Comparison of ENCODE assay signal across 24 cellular contexts in the genomic region with DNA sequence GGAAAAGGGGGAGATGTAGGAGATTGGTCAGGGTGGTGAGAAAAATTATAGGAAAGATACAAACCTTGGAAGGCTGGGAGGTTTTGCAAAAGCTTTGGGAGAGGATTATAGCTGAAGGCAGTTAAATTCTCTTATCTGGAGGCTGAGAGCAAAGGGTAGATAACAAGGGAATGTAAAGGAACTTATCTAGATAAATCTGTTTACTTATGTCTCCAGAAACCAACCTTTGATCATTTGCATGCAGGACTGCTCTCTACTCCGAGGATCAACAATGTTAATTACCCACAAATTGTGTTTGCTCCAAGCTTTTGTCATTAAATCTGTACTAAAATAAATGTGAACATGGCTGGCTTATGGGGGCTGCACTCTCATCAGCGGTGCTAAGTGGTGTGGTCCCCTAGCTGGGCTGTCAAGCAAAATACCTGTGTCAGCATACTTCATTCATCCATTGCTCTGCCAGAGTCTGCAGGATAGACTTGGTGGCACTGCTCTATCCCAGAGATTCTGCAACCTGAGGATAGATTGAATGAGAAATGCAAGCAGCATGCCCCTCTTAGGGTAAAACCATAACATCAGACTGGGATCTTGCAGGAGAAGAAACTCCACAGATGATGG.
A peak's percentile ranks its signal among the peaks of the same experiment; 100 is the strongest.
DNase-seq lines count a peak whose midpoint lies in the region; ATAC-seq, FAIRE-seq and TF ChIP-seq lines count a peak whose summit lies in the region.
"Had no signal": no experiment of that assay in that cellular context is flagged by ENCODE, and none has a peak within 500 bp of the region (broad histone marks: within the 10 kb centered on the region; RNA-seq: fewer than 3 reads in every experiment).

No MANE protein-coding gene starts in this region.

- intact Hi-C loops in mucosa of descending colon (cut with DNase I, micrococcal nuclease): loop anchor here in 1 of 2 donors (5.0 kb wide), 1 partner anchor 47 kb away; no protein-coding TSS in a partner anchor

- DNase-seq in mucosa of descending colon (peak in 2 of 3 donors; percentile 8 to 32), suprapubic skin (ENCODE audit: low spot score in 2 of 2) (no peak), OCI-M2 (lab: John Stamatoyannopoulos, UW; ENCODE audit: unreplicated experiment) (no peak)
- DNase-seq: CD4-positive, CD25-positive, alpha-beta regulatory T cell; DMS79; EL; GDM1; GOT3; NCI-H1092 treated with DMSO at 0.1 percent for 48 hours; NCI-H1436; NCI-H187; NCI-H2081 treated with DMSO at 0.1 percent for 48 hours; NCI-H2171; NCI-H226; NCI-H510A; NCI-H69; OCI-M1; SK-N-SH had no signal

- H3K36me3 ChIP-seq in HUES48 (ENCODE audit: control insufficient read depth, insufficient read depth, low read length): no peaks in the 10 kb centered on the region
- H3K36me3 ChIP-seq in mucosa of descending colon (ENCODE audit: low read depth): no peaks in the 10 kb centered on the region
- H3K36me3 ChIP-seq in suprapubic skin: no peaks in the 10 kb centered on the region
- H3K36me3 ChIP-seq: HAP-1 had no signal

- no peaks in the 10 kb centered on the region for H3K27me3 ChIP-seq in HUES48 (ENCODE audit: control insufficient read depth, insufficient read depth, low read length)
- H3K27me3 ChIP-seq in suprapubic skin: no peaks in the 10 kb centered on the region

- no peak for TF ChIP-seq EP300 in suprapubic skin (IDR thresholded peaks at IDR 0.05)

- H3K4me3 ChIP-seq in HUES48 (ENCODE audit: low read depth, low read length): no peak overlapping the region
- H3K4me3 ChIP-seq in mucosa of descending colon: no peak overlapping the region
- H3K4me3 ChIP-seq in suprapubic skin: no peak overlapping the region
- H3K4me3 ChIP-seq: GM12878, HAP-1 had no signal

- TF ChIP-seq CTCF in 22Rv1 (IDR thresholded peaks at IDR 0.05): no peak
- no peak for TF ChIP-seq CTCF in mucosa of descending colon (IDR thresholded peaks at IDR 0.05)
- TF ChIP-seq CTCF in suprapubic skin (IDR thresholded peaks at IDR 0.05): no peak

- no peak overlapping the region for H3K9ac ChIP-seq in HUES48 (ENCODE audit: low read depth, low read length)
- H3K9ac ChIP-seq: SK-N-SH had no signal

- no peak for TF ChIP-seq POLR2A in suprapubic skin (IDR thresholded peaks at IDR 0.05)

- H3K4me1 ChIP-seq in HUES48 (ENCODE audit: control insufficient read depth, insufficient read depth, low read length) (0 out of 2 replicates have a peak, but pooled peaks cover 6% of the 10 kb centered on the region), mucosa of descending colon (ENCODE audit: low read depth) (peaks cover 5% of the 10 kb centered on the region), suprapubic skin (no peaks in the 10 kb centered on the region)
- H3K4me1 ChIP-seq: HAP-1 had no signal

- 61% methylated on average over 2 of the region's 2 CpGs for WGBS in suprapubic skin

- FAIRE-seq in colon (lab: Jason Lieb, UNC): peak; percentile 51
- FAIRE-seq: GM12878 had no signal

- H3K9me3 ChIP-seq in HUES48 (ENCODE audit: control insufficient read depth, insufficient read depth, low read length) (peaks cover 12% of the 10 kb centered on the region), mucosa of descending colon (peaks cover 13% of the 10 kb centered on the region), suprapubic skin (peaks cover 13% of the 10 kb centered on the region)
- H3K9me3 ChIP-seq: HAP-1, SK-N-SH had no signal

- ATAC-seq in mucosa of descending colon (peak; percentile 82), GM18519 (IDR thresholded peaks at IDR 0.05; ENCODE audit: low FRiP score, unreplicated experiment) (no peak)
- ATAC-seq: GM12878 had no signal

- peak overlapping the region; percentile 59 for H3K27ac ChIP-seq in 22Rv1
- peak overlapping the region; percentile 50 for H3K27ac ChIP-seq in HUES48 (ENCODE audit: low read depth, low read length)
- H3K27ac ChIP-seq in suprapubic skin: no peak overlapping the region

Comparison
In these comparisons a context has a peak if more than half of its experiments do, and no peak if none do; other contexts are left out.
1. DNase-seq: peak in mucosa of descending colon (2 of 3); none in suprapubic skin (0 of 2) and OCI-M2 (single experiment).